ENCODE assay signal across 9 cellular contexts in the genomic region with DNA sequence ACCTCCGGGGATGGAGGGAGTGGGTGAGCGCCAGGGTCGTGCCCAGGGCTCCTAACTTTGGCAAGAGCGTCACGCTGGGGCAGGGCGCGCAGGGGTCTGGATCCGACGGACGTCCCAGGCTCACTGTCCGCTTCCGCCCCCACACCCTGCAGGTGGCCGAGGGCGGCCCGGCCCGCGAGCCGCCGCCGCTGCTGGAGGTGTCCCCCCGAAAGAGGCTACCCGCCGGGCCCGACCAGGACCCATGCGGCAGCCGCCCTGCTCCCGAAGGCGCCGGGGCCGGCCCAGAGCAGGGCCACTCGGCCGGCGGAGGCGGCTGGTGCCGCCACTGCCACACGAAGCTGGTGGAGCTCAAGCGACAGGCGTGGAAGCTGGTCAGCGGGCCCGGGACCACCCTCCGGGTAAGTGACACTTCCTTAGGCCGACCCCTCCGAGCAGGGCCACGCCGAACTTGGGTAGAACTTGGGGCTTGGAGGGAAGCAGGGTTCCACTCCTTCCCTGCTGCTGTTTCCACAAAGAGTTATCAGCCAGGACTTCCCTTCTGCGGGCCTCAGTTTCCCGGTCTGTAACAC. TPM values are rescaled to one million over a fixed set of nuclear protein-coding genes. Genes with fewer than 3 reads are reported as not detected.
DNase-seq lines count a peak whose midpoint lies in the region; ATAC-seq and TF ChIP-seq lines count a peak whose summit lies in the region.
"Had no signal": no experiment of that assay in that cellular context is flagged by ENCODE, and none has a peak within 500 bp of the region (broad histone marks: within the 10 kb centered on the region; RNA-seq: fewer than 3 reads in every experiment).

No MANE protein-coding gene starts in this region.

- H3K9ac ChIP-seq in HUES64 (ENCODE audit: low read depth, low read length) (peak overlapping the region; percentile 69), skeletal muscle satellite cell (ENCODE audit: low read depth, low read length) (no peak overlapping the region)

- under 1% methylated on average over 47 of the region's 47 CpGs for WGBS in HUES64

- H3K27ac ChIP-seq in HUES64 (ENCODE audit: low read depth, low read length) (no peak overlapping the region), left lung (no peak overlapping the region)

- H3K27me3 ChIP-seq in HUES64 (ENCODE audit: insufficient read depth, low read length) (peaks cover 42% of the 10 kb centered on the region), left lung (peaks cover 45 to 66% of the 10 kb centered on the region in 2 donors), skeletal muscle satellite cell (ENCODE audit: control insufficient read depth, insufficient read depth, low read length) (peaks cover 55% of the 10 kb centered on the region)

- H3K36me3 ChIP-seq in HUES64 (ENCODE audit: insufficient read depth, low read length) (0 out of 2 replicates have a peak, but pooled peaks cover 10% of the 10 kb centered on the region), left lung (no peaks in the 10 kb centered on the region), skeletal muscle satellite cell (ENCODE audit: insufficient read depth, low read length) (no peaks in the 10 kb centered on the region)

- H3K9me3 ChIP-seq in HUES64 (ENCODE audit: insufficient read depth, low read depth, low read length) (no peaks in the 10 kb centered on the region), left lung (no peaks in the 10 kb centered on the region), skeletal muscle satellite cell (replicated peaks; ENCODE audit: low read length) (no peaks in the 10 kb centered on the region)

- TF ChIP-seq CTCF in choroid plexus epithelial cell (conservative IDR thresholded peaks at IDR 0.05; ENCODE audit: low read depth, low read length): no peak
- TF ChIP-seq CTCF in left lung (IDR thresholded peaks at IDR 0.05): no peak

- intact Hi-C loops in left lung (cut with DNase I): loop anchor here (5.0 to 10.0 kb wide), 3 partner anchors 423 to 496 kb away; no protein-coding TSS in a partner anchor

- DNase-seq in choroid plexus epithelial cell (ENCODE audit: low read depth) (peak; percentile 16), left lung (peak; percentile 28 to 75), NCI-H446 (lab: John Stamatoyannopoulos, UW) (no peak)
- no peak for DNase-seq in stimulated activated CD4-positive, alpha-beta T cell treated with anti-CD3 and anti-CD28 coated beads, Interleukin-4, amount 100 ng/mL, for 1 hour
- DNase-seq: amniotic stem cell had no signal

- H3K4me1 ChIP-seq in HUES64 (ENCODE audit: insufficient read depth, low read length) (peaks cover 6% of the 10 kb centered on the region), left lung (peaks cover 13 to 39% of the 10 kb centered on the region in 2 donors), skeletal muscle satellite cell (ENCODE audit: control insufficient read depth, insufficient read depth, low read length) (peaks cover 6% of the 10 kb centered on the region)

- peak overlapping the region; percentile 69 for H3K4me3 ChIP-seq in HUES64 (ENCODE audit: low read length)
- peak overlapping the region; percentile 57 for H3K4me3 ChIP-seq in choroid plexus epithelial cell (ENCODE audit: low read depth, low read length)
- H3K4me3 ChIP-seq in left lung: peak overlapping the region; percentile 35 to 50
- no peak overlapping the region for H3K4me3 ChIP-seq in skeletal muscle satellite cell (ENCODE audit: low read length)

- ATAC-seq in left lung (no peak), HG03095 (IDR thresholded peaks at IDR 0.05; ENCODE audit: unreplicated experiment) (no peak), HG03432 (IDR thresholded peaks at IDR 0.05; ENCODE audit: unreplicated experiment) (no peak)

- peak overlapping the region; percentile 49 for H3K4me2 ChIP-seq in skeletal muscle satellite cell (ENCODE audit: low read length)

RNA-seq across cellular contexts. Expression of a gene that starts 0.6 kb away (rescaled TPM):
- 27.0 TPM for polyA plus RNA-seq in HUES64 (2013, experiment 1 of 2)
- polyA plus RNA-seq in HUES64 (2013, experiment 2 of 2): 21.0 TPM
- total RNA-seq in left lung: 1 to 10 TPM; 4.5 to 5.4 TPM
- under 0.01 TPM in 2 replicates for total RNA-seq in skeletal muscle satellite cell (2012; rRNA removed)

RNA-seq across cellular contexts. Expression of a gene that starts 53.5 kb away (rescaled TPM):
- 0.55 TPM for polyA plus RNA-seq in HUES64 (2013, experiment 1 of 2)
- polyA plus RNA-seq in HUES64 (2013, experiment 2 of 2): 0.32 TPM
- total RNA-seq in left lung: 1 to 10 TPM; 1.4 TPM
- total RNA-seq in skeletal muscle satellite cell (2012; rRNA removed): not detected in 2 replicates

Comparison
In these comparisons a context has a peak if more than half of its experiments do, and no peak if none do; other contexts are left out.
1. DNase-seq: peak in choroid plexus epithelial cell (single experiment) and left lung (2 of 2); none in stimulated activated CD4-positive, alpha-beta T cell treated with anti-CD3 and anti-CD28 coated beads, Interleukin-4, amount 100 ng/mL, for 1 hour (single experiment) and NCI-H446 (0 of 2).